In genomic region chr2:96164459-96165184, GRCh38 we compare ENCODE assay signal across 8 cellular contexts. TPM values are rescaled to one million over a fixed set of nuclear protein-coding genes. Genes with fewer than 3 reads are reported as not detected.
DNase-seq lines count a peak whose midpoint lies in the region; ATAC-seq, FAIRE-seq and TF ChIP-seq lines count a peak whose summit lies in the region.

No MANE protein-coding gene starts in this region.

- POLR2A ChIA-PET in A673 (lab: Charles Lee; ENCODE audit: low non-redundant PET), result no interaction called here

- H3K27ac Mint-ChIP-seq in activated naive CD8-positive, alpha-beta T cell treated with anti-CD3 and anti-CD28 coated beads for 36 hours, result peak overlapping the region; percentile 99
- peak overlapping the region; percentile 36 for H3K27ac Mint-ChIP-seq in osteocyte (ENCODE audit: unreplicated experiment)

- BruUV-seq in A673 (replicated peaks; lab: Mats Ljungman, UMichigan), result no TSS peak

- CTCF ChIA-PET in A673 (lab: Charles Lee), result no interaction called here

- H3K27me3 ChIP-seq in suprapubic skin, result no peaks in the 10 kb centered on the region
- no peaks in the 10 kb centered on the region for H3K27me3 ChIP-seq in A673 (replicated peaks; ENCODE audit: insufficient read depth, low read depth, low read length, poor library complexity)
- no peaks in the 10 kb centered on the region for H3K27me3 ChIP-seq in right atrium auricular region

- 78% methylated on average over 18 of the region's 18 CpGs for WGBS in suprapubic skin

- H3K27ac ChIP-seq in suprapubic skin (no peak overlapping the region), A673 (ENCODE audit: low read depth, low read length, poor library complexity, severe bottlenecking) (no peak overlapping the region), right atrium auricular region (no peak overlapping the region)

- H3K4me1 Mint-ChIP-seq in activated naive CD8-positive, alpha-beta T cell treated with anti-CD3 and anti-CD28 coated beads for 36 hours, result peaks cover 64% of the 10 kb centered on the region
- peaks cover 12% of the 10 kb centered on the region for H3K4me1 Mint-ChIP-seq in osteocyte (ENCODE audit: unreplicated experiment)

- H3K4me1 ChIP-seq in suprapubic skin, result no peaks in the 10 kb centered on the region
- peaks cover 6% of the 10 kb centered on the region for H3K4me1 ChIP-seq in A673 (ENCODE audit: insufficient read depth, low read length, poor library complexity, severe bottlenecking)
- H3K4me1 ChIP-seq in right atrium auricular region, result no peaks in the 10 kb centered on the region

- TF ChIP-seq EP300 in suprapubic skin (IDR thresholded peaks at IDR 0.05), result no peak

- DNase-seq in GM12892 (ENCODE audit: insufficient read length) (peak; percentile 75), NAMALWA (ENCODE audit: low spot score) (peak; percentile 85), osteocyte (ENCODE audit: extremely low spot score, unreplicated experiment) (no peak), suprapubic skin (ENCODE audit: low spot score in 2 of 2) (no peak), A673 (ENCODE audit: low spot score) (no peak), right atrium auricular region (ENCODE audit: low spot score) (no peak)
- DNase-seq in activated naive CD8-positive, alpha-beta T cell treated with anti-CD3 and anti-CD28 coated beads for 36 hours, result peak; percentile 84

- peak; percentile 69 for ATAC-seq in GM21619 (IDR thresholded peaks at IDR 0.05; ENCODE audit: unreplicated experiment)

- no peaks in the 10 kb centered on the region for H3K36me3 ChIP-seq in suprapubic skin
- H3K36me3 ChIP-seq in A673 (ENCODE audit: insufficient read depth, low read length, poor library complexity, severe bottlenecking), result no peaks in the 10 kb centered on the region
- H3K36me3 ChIP-seq in right atrium auricular region, result no peaks in the 10 kb centered on the region

- H3K4me3 ChIP-seq in suprapubic skin, result no peak overlapping the region
- H3K4me3 ChIP-seq in A673 (ENCODE audit: low read depth, low read length, poor library complexity, severe bottlenecking), result no peak overlapping the region
- no peak overlapping the region for H3K4me3 ChIP-seq in right atrium auricular region

- intact Hi-C loops in A673 (cut with micrococcal nuclease; ENCODE audit: unreplicated experiment), result no loop called here

- TF ChIP-seq CTCF in osteocyte (IDR thresholded peaks at IDR 0.05) (no peak), suprapubic skin (IDR thresholded peaks at IDR 0.05) (no peak), A673 (conservative IDR thresholded peaks at IDR 0.05; ENCODE audit: low read depth, low read length) (no peak), right atrium auricular region (IDR thresholded peaks at IDR 0.05) (no peak)

- FAIRE-seq in GM12892 (lab: Jason Lieb, UNC), result no peak

- TF ChIP-seq POLR2A in GM12892 (IDR thresholded peaks at IDR 0.05; ENCODE audit: low read depth, low read length) (peak; percentile 86), suprapubic skin (IDR thresholded peaks at IDR 0.05) (no peak)

- H3K4me3 Mint-ChIP-seq in activated naive CD8-positive, alpha-beta T cell treated with anti-CD3 and anti-CD28 coated beads for 36 hours, result peak overlapping the region; percentile 86
- H3K4me3 Mint-ChIP-seq in osteocyte (ENCODE audit: unreplicated experiment), result no peak overlapping the region

- no peaks in the 10 kb centered on the region for H3K9me3 ChIP-seq in suprapubic skin
- no peaks in the 10 kb centered on the region for H3K9me3 ChIP-seq in A673 (ENCODE audit: low read depth, low read length, poor library complexity, severe bottlenecking)
- no peaks in the 10 kb centered on the region for H3K9me3 ChIP-seq in right atrium auricular region

- no peaks in the 10 kb centered on the region for H3K27me3 Mint-ChIP-seq in activated naive CD8-positive, alpha-beta T cell treated with anti-CD3 and anti-CD28 coated beads for 36 hours
- peaks cover 9% of the 10 kb centered on the region for H3K27me3 Mint-ChIP-seq in osteocyte (ENCODE audit: unreplicated experiment)

- H3K9me3 Mint-ChIP-seq in activated naive CD8-positive, alpha-beta T cell treated with anti-CD3 and anti-CD28 coated beads for 36 hours, result peaks cover 15% of the 10 kb centered on the region
- peaks cover 4% of the 10 kb centered on the region for H3K9me3 Mint-ChIP-seq in osteocyte (ENCODE audit: unreplicated experiment)

- peaks cover 18% of the 10 kb centered on the region for H3K36me3 Mint-ChIP-seq in activated naive CD8-positive, alpha-beta T cell treated with anti-CD3 and anti-CD28 coated beads for 36 hours
- H3K36me3 Mint-ChIP-seq in osteocyte (ENCODE audit: unreplicated experiment), result no peaks in the 10 kb centered on the region

RNA-seq across cellular contexts. Expression of gene DUSP2, which starts 19.4 kb away (rescaled TPM):
- polyA plus RNA-seq in GM12892 (2012; ENCODE audit: missing spikeins), result 160 TPM
- total RNA-seq in activated naive CD8-positive, alpha-beta T cell treated with anti-CD3 and anti-CD28 coated beads for 36 hours, result 100 to 1,000 TPM; 274 to 279 TPM
- total RNA-seq in osteocyte, result 0.68 and 0.78 TPM in 2 replicates
- total RNA-seq in suprapubic skin, result 100 to 1,000 TPM in 1 of 4 donors, 10 to 100 TPM in 3; 26.0 to 124 (median 74.1) TPM
- total RNA-seq in A673 (2021), result 0.50 and 1.4 TPM in 2 replicates
- 1 to 10 TPM; 4.0 to 9.0 TPM for total RNA-seq in right atrium auricular region

RNA-seq across cellular contexts. Expression of gene ASTL, which starts 26.3 kb away (rescaled TPM):
- 1.3 TPM for polyA plus RNA-seq in GM12892 (2012; ENCODE audit: missing spikeins)
- total RNA-seq in activated naive CD8-positive, alpha-beta T cell treated with anti-CD3 and anti-CD28 coated beads for 36 hours, result 10 to 100 TPM; 22.1 to 23.3 TPM
- total RNA-seq in osteocyte (not detected in 2 replicates), suprapubic skin (1 to 10 TPM in 1 of 4 donors, under 1 TPM in 1, not detected in 2; 0.87 to 1.7 TPM), A673 (2021) (not detected in 2 replicates), right atrium auricular region (not detected)

RNA-seq across cellular contexts. Expression of gene STARD7, which starts 44.0 kb away (rescaled TPM):
- 95.5 TPM for polyA plus RNA-seq in GM12892 (2012; ENCODE audit: missing spikeins)
- total RNA-seq in activated naive CD8-positive, alpha-beta T cell treated with anti-CD3 and anti-CD28 coated beads for 36 hours, result 100 to 1,000 TPM; 229 to 231 TPM
- 80.2 and 94.1 TPM in 2 replicates for total RNA-seq in osteocyte
- 10 to 100 TPM; 69.4 to 92.4 (median 76.8) TPM for total RNA-seq in suprapubic skin
- 189 and 201 TPM in 2 replicates for total RNA-seq in A673 (2021)
- 100 to 1,000 TPM; 128 to 163 TPM for total RNA-seq in right atrium auricular region

RNA-seq across cellular contexts. Expression of gene ADRA2B, which starts 48.3 kb away (rescaled TPM):
- polyA plus RNA-seq in GM12892 (2012; ENCODE audit: missing spikeins), result not detected
- total RNA-seq in activated naive CD8-positive, alpha-beta T cell treated with anti-CD3 and anti-CD28 coated beads for 36 hours, result under 1 TPM; 0.29 to 0.30 TPM
- total RNA-seq in osteocyte (not detected in 2 replicates), suprapubic skin (1 to 10 TPM in 2 of 4 donors, under 1 TPM in 2; 0.93 to 3.6 (median 1.2) TPM), A673 (2021) (0.11 TPM in 1 of 2 replicates, not detected in the other), right atrium auricular region (1 to 10 TPM in 1 of 2 donors, under 1 TPM in 1; 0.47 to 1.4 TPM)

Comparison
In these comparisons a context has a peak if more than half of its experiments do, and no peak if none do; other contexts are left out.
1. DNase-seq: peak in GM12892 (single experiment), NAMALWA (single experiment) and activated naive CD8-positive, alpha-beta T cell treated with anti-CD3 and anti-CD28 coated beads for 36 hours (single experiment); none in osteocyte (single experiment), suprapubic skin (0 of 2), A673 (single experiment) and right atrium auricular region (single experiment).
2. RNA of gene ASTL, which starts 26.3 kb away (total RNA-seq): 22.1 to 23.3 TPM in activated naive CD8-positive, alpha-beta T cell treated with anti-CD3 and anti-CD28 coated beads for 36 hours; 0.87 to 1.7 TPM in suprapubic skin, not detected in osteocyte, not detected in A673 and not detected in right atrium auricular region; every median in the first group is over 4 times any median in the second.